ENCODE assay signal across 19 cellular contexts in the genomic region with DNA sequence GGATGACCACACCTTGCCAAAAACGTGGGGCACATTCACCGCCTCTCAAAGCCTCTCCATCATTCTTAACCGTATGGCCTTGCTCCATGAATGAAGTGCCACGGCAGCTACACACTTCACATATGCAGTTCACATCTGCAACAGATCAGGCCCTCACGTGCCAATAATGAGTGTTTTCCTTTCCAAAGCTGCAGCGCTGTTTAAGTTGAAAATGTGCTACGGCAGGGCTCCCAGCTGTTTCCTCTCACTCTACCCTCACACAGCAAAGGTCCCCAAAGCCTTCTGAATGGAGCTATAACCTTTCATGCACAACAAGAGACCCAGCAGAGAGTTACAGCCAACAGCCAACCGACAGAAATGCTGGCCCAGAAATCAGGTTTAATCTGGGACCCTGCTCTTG.
DNase-seq lines count a peak whose midpoint lies in the region; ATAC-seq lines count a peak whose summit lies in the region.
"Had no signal": no experiment of that assay in that cellular context is flagged by ENCODE, and none has a peak within 500 bp of the region (broad histone marks: within the 10 kb centered on the region; RNA-seq: fewer than 3 reads in every experiment).

No MANE protein-coding gene starts in this region.

- CTCF ChIA-PET in activated CD4-positive, alpha-beta T cell treated with anti-CD3 and anti-CD28 coated beads for 36 hours (lab: Charles Lee), result interaction anchor here (0.6 to 5.1 kb wide), 2 partner anchors 13 to 279 kb away, joined by 3 to 36 read pairs; no protein-coding TSS in a partner anchor

- ATAC-seq in activated CD4-positive, alpha-beta T cell treated with anti-CD3 and anti-CD28 coated beads for 36 hours, result no peak
- peak; percentile 10 for ATAC-seq in HG03139 (IDR thresholded peaks at IDR 0.05; ENCODE audit: unreplicated experiment)
- ATAC-seq in stimulated activated naive B cell treated with anti-CD40 and anti-IgM and Interleukin-4, amounts not matched to agents 10 μg/mL and 1 μg/mL and 100 μg/mL, for 72 hours (replicated peaks), result peak; percentile 25 to 45
- no peak for ATAC-seq in HG02571 (IDR thresholded peaks at IDR 0.05; ENCODE audit: unreplicated experiment)
- ATAC-seq in HG02623 (IDR thresholded peaks at IDR 0.05; ENCODE audit: unreplicated experiment), result no peak

- no peaks in the 10 kb centered on the region for H3K27me3 Mint-ChIP-seq in activated CD4-positive, alpha-beta T cell treated with anti-CD3 and anti-CD28 coated beads for 36 hours
- no peaks in the 10 kb centered on the region for H3K27me3 Mint-ChIP-seq in stimulated activated naive B cell treated with anti-CD40 and anti-IgM and Interleukin-4, amounts not matched to agents 10 μg/mL and 1 μg/mL and 100 μg/mL, for 72 hours
- H3K27me3 Mint-ChIP-seq: activated CD4-positive, alpha-beta memory T cell treated with anti-CD3 and anti-CD28 coated beads for 36 hours; CD8-positive, alpha-beta memory T cell; stimulated activated naive CD8-positive, alpha-beta T cell treated with anti-CD3 and anti-CD28 coated beads, Interleukin-15, Interleukin-2, amounts not matched to agents 100 ng/mL and 50 ng/mL, for 24 hours had no signal

- no peak overlapping the region for H3K4me3 Mint-ChIP-seq in activated CD4-positive, alpha-beta T cell treated with anti-CD3 and anti-CD28 coated beads for 36 hours
- H3K4me3 Mint-ChIP-seq in stimulated activated naive B cell treated with anti-CD40 and anti-IgM and Interleukin-4, amounts not matched to agents 10 μg/mL and 1 μg/mL and 100 μg/mL, for 72 hours, result no peak overlapping the region
- H3K4me3 Mint-ChIP-seq: activated CD4-positive, alpha-beta memory T cell treated with anti-CD3 and anti-CD28 coated beads for 36 hours; CD8-positive, alpha-beta memory T cell; stimulated activated naive CD8-positive, alpha-beta T cell treated with anti-CD3 and anti-CD28 coated beads, Interleukin-15, Interleukin-2, amounts not matched to agents 100 ng/mL and 50 ng/mL, for 24 hours had no signal

- intact Hi-C loops in activated CD4-positive, alpha-beta T cell treated with anti-CD3 and anti-CD28 coated beads for 36 hours (cut with DNase I, micrococcal nuclease), result no loop called here

- peak overlapping the region; percentile 27 for H3K27ac Mint-ChIP-seq in activated CD4-positive, alpha-beta T cell treated with anti-CD3 and anti-CD28 coated beads for 36 hours
- H3K27ac Mint-ChIP-seq in stimulated activated naive B cell treated with anti-CD40 and anti-IgM and Interleukin-4, amounts not matched to agents 10 μg/mL and 1 μg/mL and 100 μg/mL, for 72 hours, result no peak overlapping the region

- no peak for DNase-seq in activated CD4-positive, alpha-beta T cell treated with anti-CD3 and anti-CD28 coated beads for 36 hours
- no peak for DNase-seq in activated CD4-positive, alpha-beta T cell treated with anti-CD3 and anti-CD28 coated beads for 48 hours
- DNase-seq in dermis blood vessel endothelial cell, result peak; percentile 74
- DNase-seq in stimulated activated naive B cell treated with anti-CD40 and anti-IgM and Interleukin-4, amounts not matched to agents 10 μg/mL and 1 μg/mL and 100 μg/mL, for 72 hours, result no peak
- DNase-seq in Kasumi-1 (lab: John Stamatoyannopoulos, UW), result no peak
- DNase-seq: 8988T; activated CD4-positive, alpha-beta memory T cell treated with anti-CD3 and anti-CD28 coated beads for 36 hours; activated effector memory CD4-positive, alpha-beta T cell treated with anti-CD3 and anti-CD28 coated beads, Interleukin-2, amount 50 U/mL, for 16 hours; CD8-positive, alpha-beta memory T cell; Karpas-422; NCI-H2081; retina; SHP77 treated with DMSO at 0.1 percent for 48 hours; stimulated activated CD4-positive, alpha-beta T cell treated with anti-CD3 and anti-CD28 coated beads, Interleukin-2, amount 100 ng/mL, for 48 hours; T1000 had no signal

- POLR2A ChIA-PET in activated CD4-positive, alpha-beta T cell treated with anti-CD3 and anti-CD28 coated beads for 36 hours (lab: Charles Lee), result no interaction called here

- peaks cover 12% of the 10 kb centered on the region for H3K4me1 Mint-ChIP-seq in activated CD4-positive, alpha-beta T cell treated with anti-CD3 and anti-CD28 coated beads for 36 hours
- peaks cover 21 to 49% of the 10 kb centered on the region in 2 donors for H3K4me1 Mint-ChIP-seq in stimulated activated naive B cell treated with anti-CD40 and anti-IgM and Interleukin-4, amounts not matched to agents 10 μg/mL and 1 μg/mL and 100 μg/mL, for 72 hours

- H3K9me3 Mint-ChIP-seq in activated CD4-positive, alpha-beta T cell treated with anti-CD3 and anti-CD28 coated beads for 36 hours (ENCODE audit: low read depth), result no peaks in the 10 kb centered on the region
- no peaks in the 10 kb centered on the region for H3K9me3 Mint-ChIP-seq in stimulated activated naive B cell treated with anti-CD40 and anti-IgM and Interleukin-4, amounts not matched to agents 10 μg/mL and 1 μg/mL and 100 μg/mL, for 72 hours
- H3K9me3 Mint-ChIP-seq: activated CD4-positive, alpha-beta memory T cell treated with anti-CD3 and anti-CD28 coated beads for 36 hours; CD8-positive, alpha-beta memory T cell; stimulated activated naive CD8-positive, alpha-beta T cell treated with anti-CD3 and anti-CD28 coated beads, Interleukin-15, Interleukin-2, amounts not matched to agents 100 ng/mL and 50 ng/mL, for 24 hours had no signal

- peaks cover 30% of the 10 kb centered on the region for H3K36me3 Mint-ChIP-seq in activated CD4-positive, alpha-beta T cell treated with anti-CD3 and anti-CD28 coated beads for 36 hours (ENCODE audit: low read depth)
- peaks cover 36 to 64% of the 10 kb centered on the region in 2 donors for H3K36me3 Mint-ChIP-seq in stimulated activated naive B cell treated with anti-CD40 and anti-IgM and Interleukin-4, amounts not matched to agents 10 μg/mL and 1 μg/mL and 100 μg/mL, for 72 hours

Comparison
In these comparisons a context has a peak if more than half of its experiments do, and no peak if none do; other contexts are left out.
1. ATAC-seq: peak in HG03139 (single experiment) and stimulated activated naive B cell treated with anti-CD40 and anti-IgM and Interleukin-4, amounts not matched to agents 10 μg/mL and 1 μg/mL and 100 μg/mL, for 72 hours (2 of 2); none in activated CD4-positive, alpha-beta T cell treated with anti-CD3 and anti-CD28 coated beads for 36 hours (single experiment), HG02571 (single experiment) and HG02623 (single experiment).